23 cellular contexts compared by ENCODE assay signal in the genomic region with DNA sequence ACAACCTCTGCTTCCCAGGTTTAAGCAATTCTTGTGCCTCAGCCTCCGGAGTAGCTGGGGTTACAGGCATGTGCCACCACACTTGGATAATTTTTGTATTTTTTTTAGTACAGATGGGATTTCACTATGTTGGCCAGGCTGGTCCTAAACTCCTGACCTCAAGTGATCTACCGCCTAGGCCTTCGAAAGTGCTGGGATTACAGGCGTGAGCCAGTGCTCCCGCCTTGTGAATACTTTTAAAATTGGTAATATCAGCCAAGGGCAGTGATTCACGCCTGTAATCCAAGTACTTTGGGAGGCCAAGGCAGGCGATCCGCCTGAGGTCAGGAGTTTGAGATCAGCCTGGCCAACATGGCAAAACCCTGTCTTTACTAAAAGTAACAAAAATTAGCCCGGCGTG.
"Had no signal": no experiment of that assay in that cellular context is flagged by ENCODE, and none has a peak within 500 bp of the region (broad histone marks: within the 10 kb centered on the region; RNA-seq: fewer than 3 reads in every experiment).

No MANE protein-coding gene starts in this region.

- FAIRE-seq: pancreas had no signal

- H3K4me3 ChIP-seq: pancreas, prostate gland, right lobe of liver, sigmoid colon, smooth muscle cell, spleen, stomach, thoracic aorta, thyroid gland, tibial nerve, upper lobe of right lung, uterus had no signal

- ATAC-seq: naive thymus-derived CD4-positive, alpha-beta T cell; natural killer cell; pancreas; right cardiac atrium; right lobe of liver; stimulated activated effector memory CD8-positive, alpha-beta T cell treated with anti-CD3 and anti-CD28 coated beads, Interleukin-12 subunit alpha, Interleukin-12 subunit beta, amount 100 ng/mL, for 72 hours; stimulated activated naive B cell treated with anti-CD40 and anti-IgM and Interleukin-4, amounts not matched to agents 10 μg/mL and 1 μg/mL and 100 μg/mL, for 72 hours; upper lobe of right lung had no signal

- H3K36me3 ChIP-seq: prostate gland, uterus had no signal

- H3K4me2 ChIP-seq: smooth muscle cell had no signal

- H3K9me3 ChIP-seq: neutrophil, pancreas, prostate gland, right lobe of liver, sigmoid colon, spleen, stomach, thoracic aorta, thyroid gland, tibial nerve, upper lobe of right lung, uterus had no signal

- H3K27me3 ChIP-seq: neutrophil, pancreas, right lobe of liver, sigmoid colon, spleen, stomach, thyroid gland, tibial nerve, upper lobe of right lung, uterus had no signal

- H3K4me1 ChIP-seq: pancreas, prostate gland, right lobe of liver, sigmoid colon, spleen, tibial nerve, upper lobe of right lung, uterus had no signal

- DNase-seq: naive thymus-derived CD4-positive, alpha-beta T cell; natural killer cell; nucleus accumbens; pancreas; right cardiac atrium; right lobe of liver; sigmoid colon; spleen; stimulated activated CD4-positive, alpha-beta T cell treated with anti-CD3 and anti-CD28 coated beads, Interleukin-12 subunit alpha, Interleukin-12 subunit beta, amount 100 ng/mL, for 4 hours; stimulated activated CD4-positive, alpha-beta T cell treated with anti-CD3 and anti-CD28 coated beads, Interleukin-1b, Interleukin-23, amount 100 ng/mL, for 48 hours; stimulated activated CD4-positive, alpha-beta T cell treated with anti-CD3 and anti-CD28 coated beads, Interleukin-4, amount 100 ng/mL, for 24 hours; stimulated activated naive B cell treated with anti-CD40 and anti-IgM and Interleukin-4, amounts not matched to agents 10 μg/mL and 1 μg/mL and 100 μg/mL, for 72 hours; stimulated activated naive CD4-positive, alpha-beta T cell treated with Interleukin-2 at 50 U/mL for 16 hours; stomach; thyroid gland; upper lobe of right lung; uterus had no signal

- H3K27ac ChIP-seq: neutrophil, pancreas, prostate gland, right lobe of liver, sigmoid colon, spleen, stomach, thoracic aorta, thyroid gland, tibial nerve, upper lobe of right lung, uterus had no signal
